31 cellular contexts compared by ENCODE assay signal in genomic region chr5:136060963-136061362, GRCh38. TPM values are rescaled to one million over a fixed set of nuclear protein-coding genes. Genes with fewer than 3 reads are reported as not detected.
"Had no signal": no experiment of that assay in that cellular context is flagged by ENCODE, and none has a peak within 500 bp of the region (broad histone marks: within the 10 kb centered on the region; RNA-seq: fewer than 3 reads in every experiment).

No MANE protein-coding gene starts in this region.

- H3K9me3 ChIP-seq: breast epithelium, right atrium auricular region, stomach, tibial artery, upper lobe of right lung had no signal

- H3K4me1 ChIP-seq: breast epithelium, parathyroid adenoma had no signal

- H3K4me1 Mint-ChIP-seq: activated CD4-positive, alpha-beta memory T cell treated with anti-CD3 and anti-CD28 coated beads, Interleukin-2, amount 10 ng/mL, durations not matched to agents 7 days and 5 days; activated CD4-positive, alpha-beta T cell treated with anti-CD3 and anti-CD28 coated beads, Interleukin-2, amount 10 ng/mL, durations not matched to agents 7 days and 5 days; activated naive CD4-positive, alpha-beta T cell treated with anti-CD3 and anti-CD28 coated beads, Interleukin-2, amount 50 U/mL, for 24 hours; activated naive CD8-positive, alpha-beta T cell treated with anti-CD3 and anti-CD28 coated beads, Interleukin-2, amount 50 U/mL, for 24 hours; activated T-helper 17 cell treated with anti-CD3 and anti-CD28 coated beads, Interleukin-2, amount 50 U/mL, for 72 hours; naive B cell; stimulated activated naive B cell treated with anti-CD40 and anti-IgM and Interleukin-4, amounts not matched to agents 10 μg/mL and 1 μg/mL and 100 μg/mL, for 72 hours had no signal

- H3K9ac ChIP-seq: parathyroid adenoma had no signal

- H3K36me3 Mint-ChIP-seq: activated naive CD4-positive, alpha-beta T cell treated with anti-CD3 and anti-CD28 coated beads, Interleukin-2, amount 50 U/mL, for 24 hours; naive B cell; stimulated activated naive B cell treated with anti-CD40 and anti-IgM and Interleukin-4, amounts not matched to agents 10 μg/mL and 1 μg/mL and 100 μg/mL, for 72 hours had no signal

- H3K36me3 ChIP-seq: breast epithelium had no signal

- H2AFZ ChIP-seq: hepatocyte, parathyroid adenoma had no signal

- H3K4me3 Mint-ChIP-seq: activated CD4-positive, alpha-beta memory T cell treated with anti-CD3 and anti-CD28 coated beads, Interleukin-2, amount 10 ng/mL, durations not matched to agents 7 days and 5 days; activated CD4-positive, alpha-beta T cell treated with anti-CD3 and anti-CD28 coated beads, Interleukin-2, amount 10 ng/mL, durations not matched to agents 7 days and 5 days; activated naive CD4-positive, alpha-beta T cell treated with anti-CD3 and anti-CD28 coated beads, Interleukin-2, amount 50 U/mL, for 24 hours; activated naive CD8-positive, alpha-beta T cell treated with anti-CD3 and anti-CD28 coated beads, Interleukin-2, amount 50 U/mL, for 24 hours; activated T-cell treated with anti-CD3 and anti-CD28 coated beads, Interleukin-2, amount 50 U/mL, for 4 hours; activated T-helper 17 cell treated with anti-CD3 and anti-CD28 coated beads, Interleukin-2, amount 50 U/mL, for 72 hours; mesothelial cell of epicardium; naive B cell; stimulated activated naive B cell treated with anti-CD40 and anti-IgM and Interleukin-4, amounts not matched to agents 10 μg/mL and 1 μg/mL and 100 μg/mL, for 72 hours; T-helper 1 cell treated with Interleukin-12 subunit alpha and Interleukin-12 subunit beta and Interleukin-4 antibody, amounts not matched to agents 30 μg/mL and 1 μg/mL, for 36 hours had no signal

- H3K4me3 ChIP-seq: breast epithelium, dorsolateral prefrontal cortex, hepatocyte, right atrium auricular region, stomach, tibial artery, upper lobe of right lung had no signal

- FAIRE-seq: colon, frontal cortex, kidney, TTC549 had no signal

- DNase-seq: activated CD4-positive, alpha-beta memory T cell treated with anti-CD3 and anti-CD28 coated beads, Interleukin-2, amount 10 ng/mL, durations not matched to agents 7 days and 5 days; activated CD4-positive, alpha-beta T cell treated with anti-CD3 and anti-CD28 coated beads, Interleukin-2, amount 10 ng/mL, durations not matched to agents 7 days and 5 days; activated naive CD8-positive, alpha-beta T cell treated with anti-CD3 and anti-CD28 coated beads, Interleukin-2, amount 50 U/mL, for 24 hours; activated T-cell treated with anti-CD3 and anti-CD28 coated beads, Interleukin-2, amount 50 U/mL, for 4 hours; amygdala; dorsolateral prefrontal cortex; effector memory CD4-positive, alpha-beta T cell; kidney; left colon; mammary epithelial cell; naive B cell; nucleus accumbens; stimulated activated CD4-positive, alpha-beta T cell treated with anti-CD3 and anti-CD28 coated beads, Interleukin-15, amount 100 ng/mL, for 24 hours; stimulated activated CD4-positive, alpha-beta T cell treated with anti-CD3 and anti-CD28 coated beads, Interleukin-2, amount 100 ng/mL, for 24 hours; stimulated activated naive B cell treated with anti-CD40 and anti-IgM and Interleukin-4, amounts not matched to agents 10 μg/mL and 1 μg/mL and 100 μg/mL, for 72 hours; stomach; T-helper 9 cell; tibial artery; upper lobe of right lung had no signal

- H3K79me2 ChIP-seq: hepatocyte, parathyroid adenoma had no signal

- H3K27me3 ChIP-seq: breast epithelium, hepatocyte, right atrium auricular region, stomach, tibial artery, upper lobe of right lung had no signal

- H3K4me2 ChIP-seq: hepatocyte had no signal

- H3K27ac Mint-ChIP-seq: activated CD4-positive, alpha-beta memory T cell treated with anti-CD3 and anti-CD28 coated beads, Interleukin-2, amount 10 ng/mL, durations not matched to agents 7 days and 5 days; activated CD4-positive, alpha-beta T cell treated with anti-CD3 and anti-CD28 coated beads, Interleukin-2, amount 10 ng/mL, durations not matched to agents 7 days and 5 days; activated naive CD4-positive, alpha-beta T cell treated with anti-CD3 and anti-CD28 coated beads, Interleukin-2, amount 50 U/mL, for 24 hours; activated naive CD8-positive, alpha-beta T cell treated with anti-CD3 and anti-CD28 coated beads, Interleukin-2, amount 50 U/mL, for 24 hours; activated T-helper 17 cell treated with anti-CD3 and anti-CD28 coated beads, Interleukin-2, amount 50 U/mL, for 72 hours; mesothelial cell of epicardium; naive B cell; T-helper 1 cell treated with Interleukin-12 subunit alpha and Interleukin-12 subunit beta and Interleukin-4 antibody, amounts not matched to agents 30 μg/mL and 1 μg/mL, for 36 hours had no signal

- H3K9me3 Mint-ChIP-seq: activated CD4-positive, alpha-beta memory T cell treated with anti-CD3 and anti-CD28 coated beads, Interleukin-2, amount 10 ng/mL, durations not matched to agents 7 days and 5 days; activated CD4-positive, alpha-beta T cell treated with anti-CD3 and anti-CD28 coated beads, Interleukin-2, amount 10 ng/mL, durations not matched to agents 7 days and 5 days; activated naive CD4-positive, alpha-beta T cell treated with anti-CD3 and anti-CD28 coated beads, Interleukin-2, amount 50 U/mL, for 24 hours; activated naive CD8-positive, alpha-beta T cell treated with anti-CD3 and anti-CD28 coated beads, Interleukin-2, amount 50 U/mL, for 24 hours; activated T-cell treated with anti-CD3 and anti-CD28 coated beads, Interleukin-2, amount 50 U/mL, for 4 hours; activated T-helper 17 cell treated with anti-CD3 and anti-CD28 coated beads, Interleukin-2, amount 50 U/mL, for 72 hours; mesothelial cell of epicardium; naive B cell; stimulated activated naive B cell treated with anti-CD40 and anti-IgM and Interleukin-4, amounts not matched to agents 10 μg/mL and 1 μg/mL and 100 μg/mL, for 72 hours; T-helper 1 cell treated with Interleukin-12 subunit alpha and Interleukin-12 subunit beta and Interleukin-4 antibody, amounts not matched to agents 30 μg/mL and 1 μg/mL, for 36 hours had no signal

- H3K27me3 Mint-ChIP-seq: activated CD4-positive, alpha-beta memory T cell treated with anti-CD3 and anti-CD28 coated beads, Interleukin-2, amount 10 ng/mL, durations not matched to agents 7 days and 5 days; activated CD4-positive, alpha-beta T cell treated with anti-CD3 and anti-CD28 coated beads, Interleukin-2, amount 10 ng/mL, durations not matched to agents 7 days and 5 days; activated naive CD4-positive, alpha-beta T cell treated with anti-CD3 and anti-CD28 coated beads, Interleukin-2, amount 50 U/mL, for 24 hours; activated naive CD8-positive, alpha-beta T cell treated with anti-CD3 and anti-CD28 coated beads, Interleukin-2, amount 50 U/mL, for 24 hours; activated T-helper 17 cell treated with anti-CD3 and anti-CD28 coated beads, Interleukin-2, amount 50 U/mL, for 72 hours had no signal

- H3K27ac ChIP-seq: breast epithelium, dorsolateral prefrontal cortex, hepatocyte, parathyroid adenoma, right atrium auricular region, upper lobe of right lung, VCaP had no signal

RNA-seq across cellular contexts. Expression of gene TGFBI, which starts 32.2 kb away (rescaled TPM):
- total RNA-seq: activated CD4-positive, alpha-beta memory T cell treated with anti-CD3 and anti-CD28 coated beads, Interleukin-2, amount 10 ng/mL, durations not matched to agents 7 days and 5 days had no signal
